Comparison of ENCODE assay signal across 10 cellular contexts in the genomic region with DNA sequence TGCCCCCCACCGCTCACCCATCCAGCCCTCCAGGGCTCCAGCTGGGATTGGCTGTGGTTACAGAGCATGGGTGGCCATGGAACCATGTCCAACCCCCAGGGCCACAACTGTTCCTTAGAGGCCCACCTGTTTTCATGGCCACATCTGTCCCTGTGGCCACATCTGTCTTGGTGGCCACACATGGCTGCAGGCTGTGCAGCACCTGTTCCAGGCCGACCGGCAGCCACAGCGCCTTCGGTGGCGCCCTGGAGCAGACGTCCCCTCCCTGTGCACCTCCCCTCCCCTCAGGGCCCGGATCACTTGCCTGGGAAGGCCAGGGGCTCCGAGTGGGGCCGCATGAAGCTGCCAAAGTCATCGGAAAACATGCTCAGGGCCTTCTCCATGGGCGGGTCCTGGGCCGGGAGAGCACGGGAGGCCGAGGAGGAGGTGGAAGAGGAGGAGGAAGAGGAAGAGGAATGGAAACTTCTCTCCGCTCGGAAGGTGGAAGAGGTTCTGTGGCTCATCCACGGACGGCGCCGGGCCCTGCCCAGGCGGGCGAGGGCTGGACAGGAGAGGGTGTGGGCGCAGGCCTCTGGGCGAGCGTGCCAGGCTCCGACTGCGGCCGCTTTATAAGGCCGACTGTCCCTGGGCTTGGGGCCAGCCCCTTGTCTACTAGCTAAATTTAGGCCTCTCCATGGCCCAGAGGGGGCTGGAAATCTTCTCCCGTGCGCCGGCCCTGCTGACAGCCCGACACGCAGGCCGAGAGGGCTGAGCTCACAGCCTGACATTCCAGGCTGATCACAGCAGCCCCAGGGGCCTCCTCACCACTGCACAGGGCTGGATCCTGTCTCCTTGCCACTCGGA. TPM values are rescaled to one million over a fixed set of nuclear protein-coding genes. Genes with fewer than 3 reads are reported as not detected.
DNase-seq lines count a peak whose midpoint lies in the region; ATAC-seq and TF ChIP-seq lines count a peak whose summit lies in the region.
"Had no signal": no experiment of that assay in that cellular context is flagged by ENCODE, and none has a peak within 500 bp of the region (broad histone marks: within the 10 kb centered on the region; RNA-seq: fewer than 3 reads in every experiment).

TSS of gene HSPB7 (minus strand) at position 583 of the 843 bp plus-strand sequence. CDS start at position 503, 80 bp downstream.

- peak; percentile 92 to 94 for TF ChIP-seq POLR2A in sigmoid colon (IDR thresholded peaks at IDR 0.05)

- H3K27ac ChIP-seq in adipose tissue (ENCODE audit: low read depth, low read length) (no peak within 1 kb of the TSS), right cardiac atrium (ENCODE audit: low read length) (peak within 1 kb of the TSS; percentile 99), sigmoid colon (peak within 1 kb of the TSS; percentile 92 to 94 (median 94))

- H3K36me3 ChIP-seq in GM06990 (ENCODE audit: control insufficient read depth, insufficient read depth, low read length) = no peaks in the 10 kb centered on the region
- H3K36me3 ChIP-seq in sigmoid colon = no peaks in the 10 kb centered on the region

- DNase-seq in GM06990 (ENCODE audit: extremely low read depth, insufficient read length) = no peak
- DNase-seq in right cardiac atrium = peak; percentile 91 to 94 (median 94)
- peak; percentile 99 for DNase-seq in sigmoid colon
- no peak for DNase-seq in activated CD4-positive, alpha-beta T cell treated with anti-CD3 and anti-CD28 coated beads, Interleukin-2, amount 10 ng/mL, durations not matched to agents 24 days and 14 days
- no peak for DNase-seq in NCI-H1105 (lab: John Stamatoyannopoulos, UW)
- DNase-seq: activated naive CD8-positive, alpha-beta T cell treated with anti-CD3 and anti-CD28 coated beads, Interleukin-2, amount 10 ng/mL, durations not matched to agents 7 days and 5 days; NCI-H1436 had no signal

- H3K36me3 Mint-ChIP-seq in activated CD4-positive, alpha-beta T cell treated with anti-CD3 and anti-CD28 coated beads, Interleukin-2, amount 10 ng/mL, durations not matched to agents 24 days and 14 days (ENCODE audit: low read depth) = no peaks in the 10 kb centered on the region
- H3K36me3 Mint-ChIP-seq: activated naive CD8-positive, alpha-beta T cell treated with anti-CD3 and anti-CD28 coated beads, Interleukin-2, amount 10 ng/mL, durations not matched to agents 7 days and 5 days had no signal

- ATAC-seq in right cardiac atrium (peak; percentile 65 to 67), GM21825 (IDR thresholded peaks at IDR 0.05; ENCODE audit: unreplicated experiment) (no peak), HG03175 (IDR thresholded peaks at IDR 0.05; ENCODE audit: unreplicated experiment) (no peak)

- peaks cover 5% of the 10 kb centered on the region; the same call in 1 of the 2 replicates for H3K27me3 ChIP-seq in GM06990 (replicated peaks; ENCODE audit: control insufficient read depth, insufficient read depth, low read length)
- no peaks in the 10 kb centered on the region for H3K27me3 ChIP-seq in right cardiac atrium (ENCODE audit: control insufficient read depth, insufficient read depth)
- H3K27me3 ChIP-seq in sigmoid colon = no peaks in the 10 kb centered on the region

- no peaks in the 10 kb centered on the region for H3K9me3 Mint-ChIP-seq in activated CD4-positive, alpha-beta T cell treated with anti-CD3 and anti-CD28 coated beads, Interleukin-2, amount 10 ng/mL, durations not matched to agents 24 days and 14 days
- H3K9me3 Mint-ChIP-seq: activated naive CD8-positive, alpha-beta T cell treated with anti-CD3 and anti-CD28 coated beads, Interleukin-2, amount 10 ng/mL, durations not matched to agents 7 days and 5 days had no signal

- 27 to 54% (median 41%) methylated on average over 36 to 37 of the region's 37 CpGs for WGBS in adipose tissue, 3 donors
- WGBS in right cardiac atrium = 16% methylated on average over 37 of the region's 37 CpGs
- WGBS in sigmoid colon, 2 donors = 53 to 58% methylated on average over 37 of the region's 37 CpGs

- H3K27ac Mint-ChIP-seq in activated CD4-positive, alpha-beta T cell treated with anti-CD3 and anti-CD28 coated beads, Interleukin-2, amount 10 ng/mL, durations not matched to agents 24 days and 14 days = no peak within 1 kb of the TSS
- H3K27ac Mint-ChIP-seq: activated naive CD8-positive, alpha-beta T cell treated with anti-CD3 and anti-CD28 coated beads, Interleukin-2, amount 10 ng/mL, durations not matched to agents 7 days and 5 days had no signal

- H3K9me3 ChIP-seq in right cardiac atrium (ENCODE audit: control insufficient read depth, low read length) = no peaks in the 10 kb centered on the region
- no peaks in the 10 kb centered on the region for H3K9me3 ChIP-seq in sigmoid colon

- H3K4me3 ChIP-seq in GM06990 (replicated peaks; ENCODE audit: low read depth, low read length) = no peak within 1 kb of the TSS
- H3K4me3 ChIP-seq in right cardiac atrium (ENCODE audit: low read length) = peak within 1 kb of the TSS; percentile 46
- peak within 1 kb of the TSS; percentile 40 to 63 (median 56) for H3K4me3 ChIP-seq in sigmoid colon

- H3K4me3 Mint-ChIP-seq in activated CD4-positive, alpha-beta T cell treated with anti-CD3 and anti-CD28 coated beads, Interleukin-2, amount 10 ng/mL, durations not matched to agents 24 days and 14 days = no peak within 1 kb of the TSS
- H3K4me3 Mint-ChIP-seq: activated naive CD8-positive, alpha-beta T cell treated with anti-CD3 and anti-CD28 coated beads, Interleukin-2, amount 10 ng/mL, durations not matched to agents 7 days and 5 days had no signal

- H3K27me3 Mint-ChIP-seq in activated CD4-positive, alpha-beta T cell treated with anti-CD3 and anti-CD28 coated beads, Interleukin-2, amount 10 ng/mL, durations not matched to agents 24 days and 14 days = peaks cover 6% of the 10 kb centered on the region

- peak in 3 of 4 donors; percentile 82 to 96 (median 92) for TF ChIP-seq EP300 in sigmoid colon (IDR thresholded peaks at IDR 0.05)

- H3K4me1 ChIP-seq in right cardiac atrium (ENCODE audit: control insufficient read depth, insufficient read depth, low read length) (peaks cover under 1% of the 10 kb centered on the region), sigmoid colon (peaks cover 3 to 91% (median 76%) of the 10 kb centered on the region in 4 donors)

- TF ChIP-seq CTCF in GM06990 (IDR thresholded peaks at IDR 0.05; ENCODE audit: insufficient read depth, low read length, poor library complexity, severe bottlenecking) (peak; percentile 16), sigmoid colon (IDR thresholded peaks at IDR 0.05) (no peak)

- H3K4me1 Mint-ChIP-seq in activated CD4-positive, alpha-beta T cell treated with anti-CD3 and anti-CD28 coated beads, Interleukin-2, amount 10 ng/mL, durations not matched to agents 24 days and 14 days = peaks cover 8% of the 10 kb centered on the region
- H3K4me1 Mint-ChIP-seq: activated naive CD8-positive, alpha-beta T cell treated with anti-CD3 and anti-CD28 coated beads, Interleukin-2, amount 10 ng/mL, durations not matched to agents 7 days and 5 days had no signal

- intact Hi-C loops in right cardiac atrium (cut with DNase I) (no loop called here), sigmoid colon (cut with DNase I) (no loop called here)
- intact Hi-C loops in activated CD4-positive, alpha-beta T cell treated with anti-CD3 and anti-CD28 coated beads, Interleukin-2, amount 10 ng/mL, durations not matched to agents 24 days and 14 days (cut with micrococcal nuclease) = no loop called here

RNA-seq across cellular contexts. Expression of gene HSPB7, which starts in this region (rescaled TPM):
- 100 to 1,000 TPM in 2 of 3 donors, 10 to 100 TPM in 1; 60.6 to 734 (median 229) TPM for polyA plus RNA-seq in adipose tissue
- total RNA-seq in right cardiac atrium = 1,000 to 10,000 TPM; 2,213 to 3,018 (median 2,419) TPM
- 3,985 TPM for polyA plus RNA-seq in right cardiac atrium
- 100 to 1,000 TPM in 2 of 4 donors, 10 to 100 TPM in 2; 44.4 to 224 (median 86.3) TPM for total RNA-seq in sigmoid colon
- polyA plus RNA-seq in sigmoid colon = 10 to 100 TPM in 1 of 3 donors, 1 to 10 TPM in 2; 6.7 to 22.7 (median 7.2) TPM
- total RNA-seq in activated CD4-positive, alpha-beta T cell treated with anti-CD3 and anti-CD28 coated beads, Interleukin-2, amount 10 ng/mL, durations not matched to agents 24 days and 14 days = not detected in 2 replicates
- total RNA-seq: activated naive CD8-positive, alpha-beta T cell treated with anti-CD3 and anti-CD28 coated beads, Interleukin-2, amount 10 ng/mL, durations not matched to agents 7 days and 5 days had no signal

Comparison
In these comparisons a context has a peak if more than half of its experiments do, and no peak if none do; other contexts are left out.
1. RNA of gene HSPB7 (total RNA-seq): 2,213 to 3,018 TPM in right cardiac atrium and 44.4 to 224 TPM in sigmoid colon; not detected in activated CD4-positive, alpha-beta T cell treated with anti-CD3 and anti-CD28 coated beads, Interleukin-2, amount 10 ng/mL, durations not matched to agents 24 days and 14 days; every median in the first group is over 10 times any median in the second.
2. RNA of gene HSPB7 (total RNA-seq): 2,213 to 3,018 TPM in right cardiac atrium; 44.4 to 224 TPM in sigmoid colon; every median in the first group is over 4 times any median in the second.
3. DNase-seq: peak in right cardiac atrium (3 of 3) and sigmoid colon (single experiment); none in GM06990 (single experiment), activated CD4-positive, alpha-beta T cell treated with anti-CD3 and anti-CD28 coated beads, Interleukin-2, amount 10 ng/mL, durations not matched to agents 24 days and 14 days (single experiment) and NCI-H1105 (single experiment).
4. ATAC-seq: peak in right cardiac atrium (2 of 2); none in GM21825 (single experiment) and HG03175 (single experiment).